Comparison of ENCODE assay signal across 9 cellular contexts in genomic region chr10:37754538-37755323, GRCh38.
DNase-seq lines count a peak whose midpoint lies in the region; ATAC-seq and TF ChIP-seq lines count a peak whose summit lies in the region.
"Had no signal": no experiment of that assay in that cellular context is flagged by ENCODE, and none has a peak within 500 bp of the region (broad histone marks: within the 10 kb centered on the region; RNA-seq: fewer than 3 reads in every experiment).

No MANE protein-coding gene starts in this region.

- H3K4me1 ChIP-seq in endodermal cell (ENCODE audit: control insufficient read depth, insufficient read depth, low read length) (no peaks in the 10 kb centered on the region), testis (no peaks in the 10 kb centered on the region), esophagus squamous epithelium (no peaks in the 10 kb centered on the region)

- peaks cover 4% of the 10 kb centered on the region for H3K36me3 Mint-ChIP-seq in endodermal cell (ENCODE audit: low read depth)

- no peaks in the 10 kb centered on the region for H3K27me3 Mint-ChIP-seq in endodermal cell (ENCODE audit: insufficient read depth)

- no peak overlapping the region for H3K4me3 Mint-ChIP-seq in endodermal cell

- H3K9me3 Mint-ChIP-seq in endodermal cell: peaks cover 88% of the 10 kb centered on the region

- no peak overlapping the region for H3K27ac Mint-ChIP-seq in endodermal cell

- TF ChIP-seq POLR2A in testis (IDR thresholded peaks at IDR 0.05) (no peak), esophagus squamous epithelium (IDR thresholded peaks at IDR 0.05) (no peak)

- H3K27me3 ChIP-seq in endodermal cell (ENCODE audit: control insufficient read depth, insufficient read depth, low read length, poor library complexity, severe bottlenecking): no peaks in the 10 kb centered on the region
- H3K27me3 ChIP-seq in testis: no peaks in the 10 kb centered on the region
- no peaks in the 10 kb centered on the region for H3K27me3 ChIP-seq in esophagus squamous epithelium
- H3K27me3 ChIP-seq: neutrophil had no signal

- 13 to 21% methylated on average over 2 of the region's 2 CpGs for WGBS in endodermal cell (ENCODE audit: insufficient coverage in 1 of 2, insufficient read length in 1 of 2), 2 experiments
- 25 to 61% methylated on average over 2 of the region's 2 CpGs for WGBS in testis, 2 donors
- 11 to 14% methylated on average over 2 of the region's 2 CpGs for WGBS in esophagus squamous epithelium, 2 donors

- H3K4me3 ChIP-seq in endodermal cell (ENCODE audit: low read length) (no peak overlapping the region), testis (no peak overlapping the region), esophagus squamous epithelium (no peak overlapping the region)

- ATAC-seq in GM18861 (IDR thresholded peaks at IDR 0.05; ENCODE audit: unreplicated experiment) (peak; percentile 83), GM18870 (IDR thresholded peaks at IDR 0.05; ENCODE audit: unreplicated experiment) (no peak)

- H3K36me3 ChIP-seq in endodermal cell (ENCODE audit: control insufficient read depth, insufficient read depth, low read length) (no peaks in the 10 kb centered on the region), testis (ENCODE audit: low read depth, missing control alignments) (no peaks in the 10 kb centered on the region), esophagus squamous epithelium (no peaks in the 10 kb centered on the region)
- H3K36me3 ChIP-seq: neutrophil had no signal

- peak overlapping the region; percentile 44 for H3K27ac ChIP-seq in 22Rv1
- H3K27ac ChIP-seq in endodermal cell (ENCODE audit: low read depth, low read length): no peak overlapping the region
- H3K27ac ChIP-seq in testis: no peak overlapping the region
- no peak overlapping the region for H3K27ac ChIP-seq in esophagus squamous epithelium
- H3K27ac ChIP-seq: neutrophil had no signal

- intact Hi-C loops in testis (cut with DNase I; ENCODE audit: low total_unique reads): no loop called here
- intact Hi-C loops in esophagus squamous epithelium (cut with DNase I): no loop called here

- TF ChIP-seq CTCF in 22Rv1 (IDR thresholded peaks at IDR 0.05) (peak; percentile 89), endodermal cell (conservative IDR thresholded peaks at IDR 0.05) (peak; percentile 44), testis (IDR thresholded peaks at IDR 0.05) (peak in 2 of 3 experiments; percentile 37 to 46), esophagus squamous epithelium (IDR thresholded peaks at IDR 0.05) (peak in 1 of 6 experiments; percentile 17)

- H3K9ac ChIP-seq in endodermal cell (ENCODE audit: extremely low read depth, low read length, poor library complexity, severe bottlenecking): no peak overlapping the region

- H3K9me3 ChIP-seq in endodermal cell (ENCODE audit: control insufficient read depth, low read length): peaks cover 77% of the 10 kb centered on the region
- H3K9me3 ChIP-seq in testis: no peaks in the 10 kb centered on the region
- H3K9me3 ChIP-seq in esophagus squamous epithelium: peaks cover 0 to 53% (median 0%) of the 10 kb centered on the region in 3 donors
- H3K9me3 ChIP-seq: neutrophil had no signal

- peak; percentile 22 for DNase-seq in M059J (ENCODE audit: low read depth)
- DNase-seq in endodermal cell: no peak
- peak; percentile 66 for DNase-seq in testis
- DNase-seq in NCI-H128 (lab: John Stamatoyannopoulos, UW; ENCODE audit: unreplicated experiment): no peak
- DNase-seq in esophagus squamous epithelium (lab: John Stamatoyannopoulos, UW): no peak

- H3K4me1 Mint-ChIP-seq in endodermal cell: no peaks in the 10 kb centered on the region

Comparison
In these comparisons a context has a peak if more than half of its experiments do, and no peak if none do; other contexts are left out.
1. DNase-seq: peak in M059J (single experiment) and testis (single experiment); none in endodermal cell (single experiment), NCI-H128 (single experiment) and esophagus squamous epithelium (single experiment).